ENCODE assay signal across 2 cellular contexts in the genomic region with DNA sequence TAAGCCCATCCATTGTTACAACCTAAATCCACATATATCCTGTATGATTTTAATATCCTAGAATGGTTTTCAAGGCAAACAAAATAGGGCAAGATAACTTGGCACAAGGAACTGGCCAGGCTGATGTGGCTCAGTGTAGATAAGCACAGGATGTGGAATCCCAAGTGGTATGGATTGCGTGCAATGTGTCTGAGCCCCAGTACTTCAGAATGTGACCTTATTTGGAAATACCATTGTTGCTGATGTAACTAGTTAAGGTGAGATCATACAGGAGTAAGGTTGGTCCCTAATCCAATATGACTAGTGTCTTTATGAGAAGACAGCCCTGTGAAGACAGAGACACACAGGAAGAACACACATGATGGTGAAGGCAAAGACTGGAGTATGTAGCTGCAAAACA.
TF ChIP-seq lines count a peak whose summit lies in the region.

No MANE protein-coding gene starts in this region.

TF ChIP-seq in GM12891, 5 proteins besides CTCF, POLR2A, EP300 and RAD21:
- TF ChIP-seq PAX5 (IDR thresholded peaks at IDR 0.05; ENCODE audit: insufficient read depth, low read length, severe bottlenecking) (no peak), TAF1 (IDR thresholded peaks at IDR 0.05; ENCODE audit: low read depth, low read length) (no peak), SPI1 (IDR thresholded peaks at IDR 0.05; ENCODE audit: low read depth, low read length) (no peak), POLR2AphosphoS5 (IDR thresholded peaks at IDR 0.05; ENCODE audit: low read depth, low read length) (no peak), POU2F2 (IDR thresholded peaks at IDR 0.05; ENCODE audit: low read depth, low read length) (no peak)

TF ChIP-seq in IMR-90, 13 proteins besides CTCF, POLR2A, EP300 and RAD21:
- TF ChIP-seq MAZ (IDR thresholded peaks at IDR 0.05; ENCODE audit: borderline replicate concordance, low read depth, low read length) (no peak), BHLHE40 (IDR thresholded peaks at IDR 0.05; ENCODE audit: low read depth, low read length) (no peak), FOS (IDR thresholded peaks at IDR 0.05; ENCODE audit: low read depth, low read length) (no peak), MAFK (IDR thresholded peaks at IDR 0.05; ENCODE audit: low read depth, low read length) (no peak), NFE2L2 (IDR thresholded peaks at IDR 0.05; ENCODE audit: low read depth, low read length) (no peak), CEBPB (IDR thresholded peaks at IDR 0.05; ENCODE audit: low read depth, low read length) (no peak), MXI1 (IDR thresholded peaks at IDR 0.05; ENCODE audit: borderline replicate concordance, low read depth, low read length) (no peak), CHD1 (IDR thresholded peaks at IDR 0.05; ENCODE audit: low read depth, low read length) (no peak), SMC3 (IDR thresholded peaks at IDR 0.05; ENCODE audit: low read depth, low read length) (no peak), RFX5 (IDR thresholded peaks at IDR 0.05; ENCODE audit: low read depth, low read length) (no peak), RCOR1 (IDR thresholded peaks at IDR 0.05; ENCODE audit: insufficient replicate concordance, low read length) (no peak)
- TF ChIP-seq, protein P1, sequence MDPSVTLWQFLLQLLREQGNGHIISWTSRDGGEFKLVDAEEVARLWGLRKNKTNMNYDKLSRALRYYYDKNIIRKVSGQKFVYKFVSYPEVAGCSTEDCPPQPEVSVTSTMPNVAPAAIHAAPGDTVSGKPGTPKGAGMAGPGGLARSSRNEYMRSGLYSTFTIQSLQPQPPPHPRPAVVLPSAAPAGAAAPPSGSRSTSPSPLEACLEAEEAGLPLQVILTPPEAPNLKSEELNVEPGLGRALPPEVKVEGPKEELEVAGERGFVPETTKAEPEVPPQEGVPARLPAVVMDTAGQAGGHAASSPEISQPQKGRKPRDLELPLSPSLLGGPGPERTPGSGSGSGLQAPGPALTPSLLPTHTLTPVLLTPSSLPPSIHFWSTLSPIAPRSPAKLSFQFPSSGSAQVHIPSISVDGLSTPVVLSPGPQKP (IDR thresholded peaks at IDR 0.05; ENCODE audit: borderline replicate concordance, low read depth, low read length) = no peak
- TF ChIP-seq, protein P2, sequence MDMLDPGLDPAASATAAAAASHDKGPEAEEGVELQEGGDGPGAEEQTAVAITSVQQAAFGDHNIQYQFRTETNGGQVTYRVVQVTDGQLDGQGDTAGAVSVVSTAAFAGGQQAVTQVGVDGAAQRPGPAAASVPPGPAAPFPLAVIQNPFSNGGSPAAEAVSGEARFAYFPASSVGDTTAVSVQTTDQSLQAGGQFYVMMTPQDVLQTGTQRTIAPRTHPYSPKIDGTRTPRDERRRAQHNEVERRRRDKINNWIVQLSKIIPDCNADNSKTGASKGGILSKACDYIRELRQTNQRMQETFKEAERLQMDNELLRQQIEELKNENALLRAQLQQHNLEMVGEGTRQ (IDR thresholded peaks at IDR 0.05; ENCODE audit: low read depth, low read length) = no peak
